In genomic region chr5:179427032-179427675, GRCh38 we compare ENCODE assay signal across 19 cellular contexts.
A peak's percentile ranks its signal among the peaks of the same experiment; 100 is the strongest.
DNase-seq lines count a peak whose midpoint lies in the region; TF ChIP-seq lines count a peak whose summit lies in the region.
"Had no signal": no experiment of that assay in that cellular context is flagged by ENCODE, and none has a peak within 500 bp of the region (broad histone marks: within the 10 kb centered on the region; RNA-seq: fewer than 3 reads in every experiment).

No MANE protein-coding gene starts in this region.

- no peak overlapping the region for H2BK12ac ChIP-seq in H9 (ENCODE audit: insufficient read length, low read depth, low read length)

- no peak overlapping the region for H4K91ac ChIP-seq in H9 (ENCODE audit: insufficient read length, low read depth, low read length)

- no peak overlapping the region for H3K27ac Mint-ChIP-seq in H9
- no peak overlapping the region for H3K27ac Mint-ChIP-seq in chondrocyte (ENCODE audit: unreplicated experiment)
- H3K27ac Mint-ChIP-seq: CD8-positive, alpha-beta T cell had no signal

- no peak overlapping the region for H2BK20ac ChIP-seq in H9 (ENCODE audit: low read depth, low read length, poor library complexity, severe bottlenecking)

- H4K20me1 ChIP-seq in H9 (ENCODE audit: control insufficient read depth, insufficient read depth, insufficient read length) = no peaks in the 10 kb centered on the region
- H4K20me1 ChIP-seq: BLaER1 treated with 17β-estradiol and CSF1 and Interleukin-3, amounts not matched to agents 10 nM and 100 nM had no signal

- H3K14ac ChIP-seq in H9 (ENCODE audit: insufficient read depth, low read length) = peak overlapping the region; percentile 8; the same call in 1 of the 2 replicates

- H3K27me3 Mint-ChIP-seq in H9 (ENCODE audit: low read depth) = no peaks in the 10 kb centered on the region
- no peaks in the 10 kb centered on the region for H3K27me3 Mint-ChIP-seq in chondrocyte (ENCODE audit: low read depth)

- H3K23ac ChIP-seq in H9 (ENCODE audit: insufficient read length, low read depth, low read length) = no peak overlapping the region

- H2BK15ac ChIP-seq in H9 (ENCODE audit: low read depth, low read length) = no peak overlapping the region

- H3K79me2 ChIP-seq in H9 (ENCODE audit: insufficient read depth, low read length) = no peaks in the 10 kb centered on the region

- in situ Hi-C loops in KBM-7 (cut with MboI; ENCODE audit: low pct_unique_long_range_greater_than_20kb, low sequenced_read_pairs) = no loop called here

- no peak overlapping the region for H4K8ac ChIP-seq in H9 (replicated peaks; ENCODE audit: insufficient read length, low read depth, low read length)

- no peaks in the 10 kb centered on the region for H3K4me1 ChIP-seq in H9 (ENCODE audit: insufficient read depth, low read length)

- H3K4ac ChIP-seq in H9 (ENCODE audit: low read depth, low read length) = no peak overlapping the region

- no peaks in the 10 kb centered on the region for H3K9me3 ChIP-seq in H9 (ENCODE audit: control insufficient read depth, low read depth, low read length)

- no peak overlapping the region for H2AFZ ChIP-seq in H9 (ENCODE audit: low read length)
- H2AFZ ChIP-seq: GM23248 had no signal

- H3K23me2 ChIP-seq in H9 (ENCODE audit: insufficient read length, low read depth, low read length, poor library complexity, severe bottlenecking) = no peaks in the 10 kb centered on the region

- no peak overlapping the region for H3K27ac ChIP-seq in H9 (ENCODE audit: insufficient read length, low read depth, low read length)
- H3K27ac ChIP-seq: BLaER1 treated with 17β-estradiol and CSF1 and Interleukin-3, amounts not matched to agents 10 nM and 100 nM; GM23248; RWPE1 had no signal

- H3K36me3 Mint-ChIP-seq in H9 (ENCODE audit: insufficient read depth in 1 of 3, low read depth in 3 of 3) = peaks cover 0 to 2% (median 0%) of the 10 kb centered on the region in 3 experiments; a peak in 1 of 7 replicates
- H3K36me3 Mint-ChIP-seq in chondrocyte (ENCODE audit: low read depth) = no peaks in the 10 kb centered on the region
- H3K36me3 Mint-ChIP-seq: CD8-positive, alpha-beta T cell had no signal

- no CpG with 5 or more reads among the region's 28 CpGs for WGBS in H9 (ENCODE audit: extremely low coverage, insufficient read length, low lambda C conversion rate)

- no peaks in the 10 kb centered on the region for H3K27me3 ChIP-seq in H9 (ENCODE audit: insufficient read depth, low read length)
- H3K27me3 ChIP-seq: BLaER1 treated with 17β-estradiol and CSF1 and Interleukin-3, amounts not matched to agents 10 nM and 100 nM had no signal

- no peak overlapping the region for H2AK5ac ChIP-seq in H9 (ENCODE audit: insufficient read length, low read length)

- no peak overlapping the region for H3T11ph ChIP-seq in H9 (ENCODE audit: low read length)

- H3K56ac ChIP-seq in H9 (ENCODE audit: insufficient read length, low read depth, low read length) = no peak overlapping the region

- H3K4me1 Mint-ChIP-seq in H9 = peaks cover 12 to 13% of the 10 kb centered on the region in 2 experiments
- H3K4me1 Mint-ChIP-seq in chondrocyte (ENCODE audit: low read depth) = no peaks in the 10 kb centered on the region

- peaks cover 2 to 4% of the 10 kb centered on the region in 2 experiments; a peak in 3 of 5 replicates for H3K9me3 Mint-ChIP-seq in H9
- H3K9me3 Mint-ChIP-seq in chondrocyte (ENCODE audit: low read depth) = peaks cover 8% of the 10 kb centered on the region
- H3K9me3 Mint-ChIP-seq: CD8-positive, alpha-beta T cell had no signal

- no peak overlapping the region for H3K18ac ChIP-seq in H9 (ENCODE audit: insufficient read length, low read depth, low read length)

- H4K5ac ChIP-seq in H9 (ENCODE audit: insufficient read length, low read depth, low read length) = no peak overlapping the region

- H3K79me1 ChIP-seq in H9 (ENCODE audit: insufficient read depth, low read depth, low read length, poor library complexity, severe bottlenecking) = no peaks in the 10 kb centered on the region

- TF ChIP-seq CTCF in H9 (conservative IDR thresholded peaks at IDR 0.05) = no peak
- no peak for TF ChIP-seq CTCF in chondrocyte (IDR thresholded peaks at IDR 0.05)

- DNase-seq in H9 (no peak), chondrocyte (ENCODE audit: low spot score) (peak; percentile 75), left kidney (ENCODE audit: low read depth, low spot score) (peak; percentile 57), posterior vena cava (ENCODE audit: low spot score) (peak; percentile 71), NCI-H345 (lab: John Stamatoyannopoulos, UW) (no peak), KBM-7 (no peak), cortex of kidney (lab: John Stamatoyannopoulos, UW) (no peak)
- DNase-seq: Calu3; CD8-positive, alpha-beta T cell; GF-D8; GM23248; Karpas-422; NCI-H1417 treated with DMSO at 0.1 percent for 48 hours; NCI-H187 treated with DMSO at 0.1 percent for 48 hours; NCI-H2227 treated with DMSO at 0.1 percent for 48 hours; NCI-H524 treated with DMSO at 0.1 percent for 48 hours; PC-3 had no signal

- intact Hi-C loops in posterior vena cava (cut with DNase I) = no loop called here

- no peak overlapping the region for H2BK5ac ChIP-seq in H9 (ENCODE audit: insufficient read length, low read length)

- no peak overlapping the region for H2BK120ac ChIP-seq in H9 (ENCODE audit: low read depth, low read length, poor library complexity, severe bottlenecking)

- no peak overlapping the region for H3K9ac ChIP-seq in H9 (ENCODE audit: extremely low read depth, insufficient read length, low read length)
- H3K9ac ChIP-seq: BLaER1 treated with 17β-estradiol and CSF1 and Interleukin-3, amounts not matched to agents 10 nM and 100 nM; GM23248 had no signal

- no peak overlapping the region for H3K4me2 ChIP-seq in H9 (ENCODE audit: insufficient read depth, insufficient read length, low read length)
- H3K4me2 ChIP-seq: BLaER1 treated with 17β-estradiol and CSF1 and Interleukin-3, amounts not matched to agents 10 nM and 100 nM had no signal

- H3K4me3 Mint-ChIP-seq in H9 = no peak overlapping the region
- no peak overlapping the region for H3K4me3 Mint-ChIP-seq in chondrocyte (ENCODE audit: unreplicated experiment)
- H3K4me3 Mint-ChIP-seq: CD8-positive, alpha-beta T cell had no signal

Comparison
In these comparisons a context has a peak if more than half of its experiments do, and no peak if none do; other contexts are left out.
1. DNase-seq: peak in chondrocyte (single experiment), left kidney (single experiment) and posterior vena cava (single experiment); none in H9 (single experiment), NCI-H345 (single experiment), KBM-7 (single experiment) and cortex of kidney (single experiment).